1 cellular context compared by ENCODE assay signal in genomic region chr5:32312682-32313523, GRCh38.
TF ChIP-seq lines count a peak whose summit lies in the region.

Gene MTMR12 (minus strand): TSS chr5:32312939. CDS start chr5:32312838, 101 bp downstream.

TF ChIP-seq in K562, 482 proteins besides CTCF, POLR2A, EP300 and RAD21 (continued from another document and continues in another):
- TF ChIP-seq ARID3A (IDR thresholded peaks at IDR 0.05; ENCODE audit: borderline replicate concordance, low read depth, low read length) (no peak; the same call in 1 of the 2 replicates), MEF2A (IDR thresholded peaks at IDR 0.05; ENCODE audit: control insufficient read depth, low read depth, low read length) (no peak), DNMT1 (IDR thresholded peaks at IDR 0.05) (no peak), HINFP (tag; conservative IDR thresholded peaks at IDR 0.05; ENCODE audit: low read depth) (no peak), NR3C1 (CRISPR knock-in tag; IDR thresholded peaks at IDR 0.05) (no peak), CEBPG (CRISPR knock-in tag; IDR thresholded peaks at IDR 0.05) (no peak), CEBPG (tag; conservative IDR thresholded peaks at IDR 0.05 in 1 of 2, IDR thresholded peaks at IDR 0.05 in 1 of 2) (no peak), CREM (IDR thresholded peaks at IDR 0.05; ENCODE audit: low read depth) (peak; percentile 78; the same call in 1 of the 2 replicates), ETS2 (tag; IDR thresholded peaks at IDR 0.05; ENCODE audit: borderline replicate concordance, poor library complexity, severe bottlenecking) (no peak), KAT8 (IDR thresholded peaks at IDR 0.05; ENCODE audit: low read depth) (no peak), FOXM1 (IDR thresholded peaks at IDR 0.05; ENCODE audit: low read depth) (peak; percentile 33; the same call in 1 of the 2 replicates), FOXM1 (CRISPR knock-in tag; IDR thresholded peaks at IDR 0.05; ENCODE audit: low read depth) (peak; percentile 34; the same call in 1 of the 2 replicates), ZBTB5 (IDR thresholded peaks at IDR 0.05) (no peak), TFE3 (CRISPR knock-in tag; IDR thresholded peaks at IDR 0.05) (no peak), NFE2 (IDR thresholded peaks at IDR 0.05; ENCODE audit: low read depth) (no peak), PHF20 (IDR thresholded peaks at IDR 0.05; ENCODE audit: partially characterized antibody) (no peak), ZNF764 (CRISPR knock-in tag; IDR thresholded peaks at IDR 0.05; ENCODE audit: low read depth) (no peak), NONO (IDR thresholded peaks at IDR 0.05; ENCODE audit: low read depth in 2 of 2, low read length in 1 of 2) (peak; percentile 59 to 85; a peak in 3 of 4 replicates), POLR2AphosphoS5 (IDR thresholded peaks at IDR 0.05; ENCODE audit: control insufficient read depth, insufficient read depth, low read depth, low read length) (peak; percentile 94), FUS (optimal IDR thresholded peaks at IDR 0.05; ENCODE audit: low read depth, low read length) (peak; percentile 78), SRSF7 (optimal IDR thresholded peaks at IDR 0.05; ENCODE audit: low read depth, low read length) (no peak), RCOR1 (IDR thresholded peaks at IDR 0.05; ENCODE audit: borderline replicate concordance in 1 of 2, low read depth in 2 of 2, low read length in 2 of 2) (peak in 1 of 2 experiments; percentile 89; a peak in 2 of 4 replicates), KDM2B (CRISPR knock-in tag; IDR thresholded peaks at IDR 0.05) (no peak), POU5F1 (IDR thresholded peaks at IDR 0.05; ENCODE audit: borderline replicate concordance, low read depth, low read length, partially characterized antibody) (no peak), IFI16 (CRISPR knock-in tag; IDR thresholded peaks at IDR 0.05) (no peak), POLR3G (IDR thresholded peaks at IDR 0.05; ENCODE audit: extremely low read depth, insufficient read length, insufficient replicate concordance) (no peak), MED1 (CRISPR knock-in tag; IDR thresholded peaks at IDR 0.05; ENCODE audit: borderline replicate concordance) (no peak), CREB5 (CRISPR knock-in tag; IDR thresholded peaks at IDR 0.05) (no peak), NFXL1 (CRISPR knock-in tag; IDR thresholded peaks at IDR 0.05) (no peak), RREB1 (CRISPR knock-in tag; IDR thresholded peaks at IDR 0.05) (no peak), MTA1 (IDR thresholded peaks at IDR 0.05; ENCODE audit: borderline replicate concordance) (no peak), NFRKB (IDR thresholded peaks at IDR 0.05; ENCODE audit: low read depth) (no peak), ZNF408 (CRISPR knock-in tag; IDR thresholded peaks at IDR 0.05; ENCODE audit: low read depth) (no peak), ZFP1 (CRISPR knock-in tag; IDR thresholded peaks at IDR 0.05) (no peak), SMAD1 (IDR thresholded peaks at IDR 0.05; ENCODE audit: low read depth, low read length, partially characterized antibody) (peak; percentile 69), PRMT5 (CRISPR knock-in tag; IDR thresholded peaks at IDR 0.05) (no peak), CTBP1 (IDR thresholded peaks at IDR 0.05; ENCODE audit: borderline replicate concordance) (peak; percentile 95), NEUROD1 (IDR thresholded peaks at IDR 0.05; ENCODE audit: borderline replicate concordance, low read depth, low read length, partially characterized antibody) (peak; percentile 99), ZNF133 (CRISPR knock-in tag; IDR thresholded peaks at IDR 0.05) (no peak), E2F3 (CRISPR knock-in tag; IDR thresholded peaks at IDR 0.05) (no peak), SMARCA5 (IDR thresholded peaks at IDR 0.05) (no peak), RNF2 (IDR thresholded peaks at IDR 0.05) (no peak)
